Comparison of ENCODE assay signal across 18 cellular contexts in the genomic region with DNA sequence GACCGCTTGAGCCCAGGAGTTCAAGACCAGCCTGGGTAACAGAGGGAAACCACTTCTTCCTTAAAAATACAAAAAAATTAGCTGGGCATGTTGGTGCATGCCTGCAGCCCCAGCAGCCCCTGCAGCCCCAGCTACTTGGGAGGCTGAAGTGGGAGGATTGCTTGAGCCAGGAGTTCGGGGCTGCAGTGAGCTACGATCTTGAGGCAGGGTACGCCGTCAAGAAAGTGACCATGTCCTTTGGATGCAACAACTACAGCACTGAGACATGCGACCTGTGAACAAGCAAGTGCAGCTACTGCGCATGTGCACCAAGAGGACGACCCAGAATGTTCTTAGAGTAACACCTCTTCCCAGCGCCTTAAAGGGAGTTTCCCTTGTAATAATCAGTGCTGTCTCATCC.
"Had no signal": no experiment of that assay in that cellular context is flagged by ENCODE, and none has a peak within 500 bp of the region (broad histone marks: within the 10 kb centered on the region; RNA-seq: fewer than 3 reads in every experiment).

No MANE protein-coding gene starts in this region.

- H3K36me3 ChIP-seq: gastrocnemius medialis, left lung, pancreas, sigmoid colon, thoracic aorta, tibial nerve, upper lobe of left lung, uterus had no signal

- H3K4me2 ChIP-seq: hepatocyte had no signal

- H3K4me1 ChIP-seq: gastrocnemius medialis, left lung, pancreas, sigmoid colon, tibial nerve, upper lobe of left lung, uterus had no signal

- H3K27ac ChIP-seq: dorsolateral prefrontal cortex, gastrocnemius medialis, hepatocyte, left lung, pancreas, sigmoid colon, thoracic aorta, tibial nerve, upper lobe of left lung, uterus had no signal

- H3K27me3 ChIP-seq: gastrocnemius medialis, hepatocyte, left lung, pancreas, sigmoid colon, tibial nerve, upper lobe of left lung, uterus had no signal

- H3K9me3 ChIP-seq: gastrocnemius medialis, pancreas, thoracic aorta, uterus had no signal

- H3K79me2 ChIP-seq: hepatocyte had no signal

- ATAC-seq: gastrocnemius medialis; left lung; naive thymus-derived CD8-positive, alpha-beta T cell; pancreas; stimulated activated naive B cell treated with anti-CD40 and anti-IgM and Interleukin-4, amounts not matched to agents 10 μg/mL and 1 μg/mL and 100 μg/mL, for 72 hours had no signal

- DNase-seq: effector CD4-positive, alpha-beta T cell; gastrocnemius medialis; kidney; mammary epithelial cell; mesendoderm; naive thymus-derived CD8-positive, alpha-beta T cell; nephron progenitor cell; nucleus accumbens; sigmoid colon; stimulated activated naive B cell treated with anti-CD40 and anti-IgM and Interleukin-4, amounts not matched to agents 10 μg/mL and 1 μg/mL and 100 μg/mL, for 72 hours; upper lobe of left lung; uterus had no signal

- H2AFZ ChIP-seq: hepatocyte had no signal

- H3K4me3 ChIP-seq: dorsolateral prefrontal cortex, gastrocnemius medialis, hepatocyte, left lung, pancreas, sigmoid colon, thoracic aorta, tibial nerve, upper lobe of left lung, uterus had no signal
